26 cellular contexts compared by ENCODE assay signal in the genomic region with DNA sequence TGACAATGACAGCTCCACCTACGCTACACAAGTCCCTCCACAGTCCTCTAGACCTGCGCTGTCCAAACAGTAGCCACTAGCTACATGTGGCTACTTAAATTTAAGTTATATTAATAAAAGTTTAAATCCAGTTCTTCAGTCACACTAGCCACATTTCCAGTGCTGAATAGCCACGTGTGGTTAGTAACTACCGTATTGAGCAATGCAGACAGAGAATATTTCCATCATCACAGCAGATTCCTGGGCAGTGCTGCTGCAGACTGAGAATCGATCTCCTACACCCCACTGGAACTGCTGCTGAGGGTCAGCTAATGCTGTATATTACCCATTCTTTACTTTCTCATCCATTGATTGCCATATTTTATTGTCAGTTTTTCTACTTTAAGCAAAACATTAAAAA. TPM values are rescaled to one million over a fixed set of nuclear protein-coding genes. Genes with fewer than 3 reads are reported as not detected.
DNase-seq lines count a peak whose midpoint lies in the region; ATAC-seq, FAIRE-seq and TF ChIP-seq lines count a peak whose summit lies in the region.
"Had no signal": no experiment of that assay in that cellular context is flagged by ENCODE, and none has a peak within 500 bp of the region (broad histone marks: within the 10 kb centered on the region; RNA-seq: fewer than 3 reads in every experiment).

No MANE protein-coding gene starts in this region.

- H3K4me2 ChIP-seq in HepG2 (ENCODE audit: low read depth, low read length) = no peak overlapping the region
- H3K4me2 ChIP-seq: BLaER1 had no signal

- DNase-seq in HepG2 (ENCODE audit: low spot score) = no peak
- peak; percentile 64 for DNase-seq in amniotic epithelial cell (ENCODE audit: low read depth)
- DNase-seq in fibroblast of peridontal ligament (ENCODE audit: extremely low read depth) = peak; percentile 54
- DNase-seq in vagina (ENCODE audit: extremely low spot score in 2 of 2) = no peak
- DNase-seq in tibial artery = no peak
- DNase-seq: activated CD4-positive, alpha-beta T cell treated with anti-CD3 and anti-CD28 coated beads, Interleukin-2, amount 50 U/mL, for 4 hours; activated CD4-positive, CD25-positive, alpha-beta regulatory T cell; activated CD8-positive, alpha-beta memory T cell treated with anti-CD3 and anti-CD28 coated beads, Interleukin-2, amount 50 U/mL, for 4 hours; glutamatergic neuron; H7; NCI-H1417; NCI-H510A; Peyer's patch; SIG-M5; stimulated activated CD8-positive, alpha-beta memory T cell treated with anti-CD3 and anti-CD28 coated beads, Interleukin-4, amount 100 ng/mL, for 48 hours; SW 1271; trophoblast cell had no signal

- BruUV-seq in HepG2 (replicated peaks; lab: Mats Ljungman, UMichigan) = no TSS peak

- no peak for TF ChIP-seq EP300 in HepG2 (IDR thresholded peaks at IDR 0.05; ENCODE audit: low read depth in 2 of 2, low read length in 2 of 2)
- TF ChIP-seq EP300 in HepG2 (CRISPR knock-in tag; IDR thresholded peaks at IDR 0.05; ENCODE audit: borderline replicate concordance) = no peak

- CTCF ChIA-PET in HepG2 (lab: Yijun Ruan, JAX; ENCODE audit: low intra/inter-chr PET ratio, low total read pairs) = no interaction called here

- in situ Hi-C loops in HepG2 (cut with HindIII; ENCODE audit: extremely low pct_ligation_motif_present, low pct_unique_long_range_greater_than_20kb) = no loop called here

- H3K27me3 ChIP-seq in liver (ENCODE audit: control insufficient read depth in 4 of 4, insufficient read depth in 4 of 4, low read length in 3 of 4) (no peaks in the 10 kb centered on the region), HepG2 (ENCODE audit: control insufficient read depth in 1 of 2, insufficient read depth in 2 of 2, low read length in 2 of 2) (no peaks in the 10 kb centered on the region), vagina (no peaks in the 10 kb centered on the region), tibial artery (no peaks in the 10 kb centered on the region)
- H3K27me3 ChIP-seq: BLaER1, Peyer's patch had no signal

- intact Hi-C loops in HepG2 (cut with micrococcal nuclease; ENCODE audit: unreplicated experiment) (loop anchor here (1.0 kb wide), 1 partner anchor 39 kb away; no protein-coding TSS in a partner anchor), vagina (cut with DNase I) (no loop called here), tibial artery (cut with DNase I; ENCODE audit: low total_unique reads) (no loop called here)

- no peak overlapping the region for H3K9ac ChIP-seq in liver (ENCODE audit: low read depth in 1 of 2, low read length in 2 of 2)
- no peak overlapping the region for H3K9ac ChIP-seq in HepG2 (ENCODE audit: insufficient read depth, low read depth, low read length)
- H3K9ac ChIP-seq: BLaER1 had no signal

- H3K9me3 ChIP-seq in liver (ENCODE audit: control insufficient read depth in 4 of 4, low read length in 3 of 4) (no peaks in the 10 kb centered on the region), HepG2 (ENCODE audit: low read length) (no peaks in the 10 kb centered on the region), vagina (no peaks in the 10 kb centered on the region), tibial artery (no peaks in the 10 kb centered on the region)
- H3K9me3 ChIP-seq: BLaER1, Peyer's patch had no signal

- H3K4me3 ChIP-seq in liver (ENCODE audit: low read depth in 1 of 3, low read length in 3 of 3) = no peak overlapping the region
- no peak overlapping the region for H3K4me3 ChIP-seq in HepG2 (replicated peaks in 1 of 3; ENCODE audit: insufficient read depth in 1 of 3, low read depth in 2 of 3, low read length in 3 of 3)
- no peak overlapping the region for H3K4me3 ChIP-seq in vagina
- H3K4me3 ChIP-seq in tibial artery = no peak overlapping the region
- H3K4me3 ChIP-seq: BLaER1, Peyer's patch had no signal

- H3K36me3 ChIP-seq in liver (ENCODE audit: control insufficient read depth in 4 of 4, insufficient read depth in 3 of 4, low read depth in 1 of 4, low read length in 3 of 4) = peaks cover 0 to 41% (median 28%) of the 10 kb centered on the region in 4 donors
- peaks cover 3 to 33% of the 10 kb centered on the region in 2 experiments for H3K36me3 ChIP-seq in HepG2 (replicated peaks in 1 of 2; ENCODE audit: control insufficient read depth in 1 of 2, insufficient read depth in 2 of 2, low read length in 2 of 2)
- H3K36me3 ChIP-seq in vagina = no peaks in the 10 kb centered on the region
- H3K36me3 ChIP-seq in tibial artery = no peaks in the 10 kb centered on the region
- H3K36me3 ChIP-seq: Peyer's patch had no signal

- no peak for FAIRE-seq in HepG2 (lab: Jason Lieb, UNC)
- FAIRE-seq: A204.1, GM12892 had no signal

- TF ChIP-seq RAD21 in liver (IDR thresholded peaks at IDR 0.05) (peak in 1 of 2 donors; percentile 50), HepG2 (CRISPR knock-in tag; IDR thresholded peaks at IDR 0.05) (no peak)

- no peak for TF ChIP-seq CTCF in liver (IDR thresholded peaks at IDR 0.05; ENCODE audit: low read depth, low read length, missing input control)
- no peak for TF ChIP-seq CTCF in HepG2 (CRISPR knock-in tag; IDR thresholded peaks at IDR 0.05)
- TF ChIP-seq CTCF in vagina (IDR thresholded peaks at IDR 0.05) = no peak
- TF ChIP-seq CTCF in tibial artery (IDR thresholded peaks at IDR 0.05) = no peak

- H3K4me1 ChIP-seq in liver (ENCODE audit: control insufficient read depth in 4 of 4, insufficient read depth in 4 of 4, low read length in 3 of 4) (peaks cover 3 to 31% (median 23%) of the 10 kb centered on the region in 4 donors), HepG2 (ENCODE audit: insufficient read depth, low read length) (peaks cover 12% of the 10 kb centered on the region), vagina (no peaks in the 10 kb centered on the region), tibial artery (no peaks in the 10 kb centered on the region)
- H3K4me1 ChIP-seq: Peyer's patch had no signal

- ATAC-seq in HepG2 = no peak
- ATAC-seq in GM21390 (IDR thresholded peaks at IDR 0.05; ENCODE audit: unreplicated experiment) = no peak
- ATAC-seq in GM21786 (IDR thresholded peaks at IDR 0.05; ENCODE audit: unreplicated experiment) = no peak
- ATAC-seq: activated T-helper 17 cell treated with anti-CD3 and anti-CD28 coated beads, Interleukin-2, amount 50 U/mL, for 72 hours had no signal

- POLR2A ChIA-PET in HepG2 (lab: Yijun Ruan, JAX) = no interaction called here

- 54% methylated on average over 5 of the region's 5 CpGs for WGBS in liver
- 84% methylated on average over 5 of the region's 5 CpGs for WGBS in HepG2 (ENCODE audit: low lambda C conversion rate)

- H4K20me1 ChIP-seq in HepG2 (ENCODE audit: insufficient read depth, low read length) = no peaks in the 10 kb centered on the region
- H4K20me1 ChIP-seq: BLaER1 had no signal

- H3K79me2 ChIP-seq in HepG2 (ENCODE audit: insufficient read depth, low read length) = no peaks in the 10 kb centered on the region

- no peak overlapping the region for H2AFZ ChIP-seq in HepG2 (ENCODE audit: low read length)

- peak overlapping the region; percentile 46 to 50 for H3K27ac ChIP-seq in liver (ENCODE audit: low read depth in 1 of 2, low read length in 2 of 2)
- no peak overlapping the region for H3K27ac ChIP-seq in HepG2 (ENCODE audit: extremely low read length, insufficient read depth, low read length)
- no peak overlapping the region for H3K27ac ChIP-seq in vagina
- no peak overlapping the region for H3K27ac ChIP-seq in tibial artery
- H3K27ac ChIP-seq: BLaER1, Peyer's patch had no signal

- TF ChIP-seq POLR2A in HepG2 (IDR thresholded peaks at IDR 0.05; ENCODE audit: insufficient read depth in 1 of 2, low read depth in 2 of 2, low read length in 2 of 2) (no peak), vagina (IDR thresholded peaks at IDR 0.05) (no peak)

RNA-seq across cellular contexts. Expression of a gene that starts 40.9 kb away (rescaled TPM):
- total RNA-seq in liver (1 to 10 TPM in 1 of 2 donors, under 1 TPM in 1; 0.42 to 3.0 TPM), HepG2 (2016; rRNA removed; fragmentation: Illumina TruSeq; extraction: Trizol) (not detected in 2 replicates), vagina (0.49 TPM)
- polyA plus RNA-seq in liver (1 to 10 TPM in 1 of 2 donors, under 1 TPM in 1; 0.07 to 1.1 TPM), HepG2 (2011; rRNA removed) (not detected in 2 replicates)
- not detected in 2 replicates for total RNA-seq in HepG2 (2016; cell fraction: cytosol; rRNA removed; fragmentation: Illumina TruSeq; extraction: Trizol; ENCODE audit: low read depth)
- total RNA-seq in HepG2 (2016; cell fraction: insoluble cytoplasmic fraction; rRNA removed; fragmentation: Illumina TruSeq; extraction: Trizol) = not detected in 2 replicates
- total RNA-seq in HepG2 (2016; cell fraction: membrane; rRNA removed; fragmentation: Illumina TruSeq; extraction: Trizol) = not detected in 2 replicates
- total RNA-seq in HepG2 (2016; cell fraction: nucleus; rRNA removed; fragmentation: Illumina TruSeq; extraction: Trizol) = not detected in 2 replicates
- polyA plus RNA-seq in HepG2 (2011; cell fraction: cytosol; rRNA removed) = not detected in 2 replicates
- 0.19 TPM in 1 of 2 replicates, not detected in the other for polyA plus RNA-seq in HepG2 (2011; cell fraction: nucleus; rRNA removed)
- not detected in 2 replicates for polyA plus RNA-seq in HepG2 (2012)
- not detected in 2 replicates for polyA plus RNA-seq in HepG2 (2016; cell fraction: cytosol; fragmentation: Illumina TruSeq; extraction: Trizol; ENCODE audit: low read depth)
- polyA plus RNA-seq in HepG2 (2016; cell fraction: insoluble cytoplasmic fraction; fragmentation: Illumina TruSeq; extraction: Trizol; ENCODE audit: low read depth) = not detected in 2 replicates
- not detected in 2 replicates for polyA plus RNA-seq in HepG2 (2016; cell fraction: membrane; fragmentation: Illumina TruSeq; extraction: Trizol; ENCODE audit: low read depth)
- not detected in 2 replicates for polyA plus RNA-seq in HepG2 (2016; cell fraction: nucleus; fragmentation: Illumina TruSeq; extraction: Trizol; ENCODE audit: insufficient read depth, low read depth)
- 1.1 TPM in 1 of 2 replicates, not detected in the other for polyA minus RNA-seq in HepG2 (2011; rRNA and poly(A)+ RNA removed; ENCODE audit: low replicate concordance)
- polyA minus RNA-seq in HepG2 (2011; cell fraction: cytosol; rRNA and poly(A)+ RNA removed) = not detected in 2 replicates
- not detected in 2 replicates for polyA minus RNA-seq in HepG2 (2011; cell fraction: nucleus; rRNA and poly(A)+ RNA removed)
- total RNA-seq: chondrocyte, H7, progenitor cell of endocrine pancreas had no signal

RNA-seq across cellular contexts. Expression of a gene that starts 42.6 kb away (rescaled TPM):
- total RNA-seq in liver (100 to 1,000 TPM in 1 of 2 donors, 10 to 100 TPM in 1; 80.2 to 504 TPM), HepG2 (2016; rRNA removed; fragmentation: Illumina TruSeq; extraction: Trizol) (12.3 and 23.4 TPM in 2 replicates), vagina (3.2 TPM)
- polyA plus RNA-seq in liver (100 to 1,000 TPM; 102 to 331 TPM), HepG2 (2011; rRNA removed) (14.6 and 16.0 TPM in 2 replicates)
- total RNA-seq in HepG2 (2016; cell fraction: cytosol; rRNA removed; fragmentation: Illumina TruSeq; extraction: Trizol; ENCODE audit: low read depth) = 3.2 TPM in 2 replicates
- total RNA-seq in HepG2 (2016; cell fraction: insoluble cytoplasmic fraction; rRNA removed; fragmentation: Illumina TruSeq; extraction: Trizol) = 12.5 and 24.4 TPM in 2 replicates
- total RNA-seq in HepG2 (2016; cell fraction: membrane; rRNA removed; fragmentation: Illumina TruSeq; extraction: Trizol) = 5.0 and 6.4 TPM in 2 replicates
- 19.3 and 23.5 TPM in 2 replicates for total RNA-seq in HepG2 (2016; cell fraction: nucleus; rRNA removed; fragmentation: Illumina TruSeq; extraction: Trizol)
- polyA plus RNA-seq in HepG2 (2011; cell fraction: cytosol; rRNA removed) = 10.0 and 13.4 TPM in 2 replicates
- polyA plus RNA-seq in HepG2 (2011; cell fraction: nucleus; rRNA removed) = 7.6 and 8.6 TPM in 2 replicates
- 25.5 and 34.1 TPM in 2 replicates for polyA plus RNA-seq in HepG2 (2012)
- 2.2 and 2.8 TPM in 2 replicates for polyA plus RNA-seq in HepG2 (2016; cell fraction: cytosol; fragmentation: Illumina TruSeq; extraction: Trizol; ENCODE audit: low read depth)
- polyA plus RNA-seq in HepG2 (2016; cell fraction: insoluble cytoplasmic fraction; fragmentation: Illumina TruSeq; extraction: Trizol; ENCODE audit: low read depth) = 10.7 and 11.3 TPM in 2 replicates
- 3.3 and 3.4 TPM in 2 replicates for polyA plus RNA-seq in HepG2 (2016; cell fraction: membrane; fragmentation: Illumina TruSeq; extraction: Trizol; ENCODE audit: low read depth)
- 24.6 and 25.7 TPM in 2 replicates for polyA plus RNA-seq in HepG2 (2016; cell fraction: nucleus; fragmentation: Illumina TruSeq; extraction: Trizol; ENCODE audit: insufficient read depth, low read depth)
- polyA minus RNA-seq in HepG2 (2011; rRNA and poly(A)+ RNA removed; ENCODE audit: low replicate concordance) = 33.1 and 391 TPM in 2 replicates
- 18.9 and 21.0 TPM in 2 replicates for polyA minus RNA-seq in HepG2 (2011; cell fraction: cytosol; rRNA and poly(A)+ RNA removed)
- 14.8 and 15.7 TPM in 2 replicates for polyA minus RNA-seq in HepG2 (2011; cell fraction: nucleus; rRNA and poly(A)+ RNA removed)
- total RNA-seq: chondrocyte had no signal

Comparison
In these comparisons a context has a peak if more than half of its experiments do, and no peak if none do; other contexts are left out.
1. H3K27ac ChIP-seq: peak in liver (2 of 2); none in HepG2 (single experiment), vagina (single experiment) and tibial artery (0 of 2).
2. DNase-seq: peak in amniotic epithelial cell (single experiment) and fibroblast of peridontal ligament (single experiment); none in HepG2 (single experiment), vagina (0 of 2) and tibial artery (0 of 2).